ENCODE assay signal across 2 cellular contexts in genomic region chr6:7518853-7519252, GRCh38.
TF ChIP-seq lines count a peak whose summit lies in the region.

No MANE protein-coding gene starts in this region.

TF ChIP-seq in GM23338, 12 proteins besides CTCF, POLR2A, EP300 and RAD21 (continued from another document):
- TF ChIP-seq ETS1 (IDR thresholded peaks at IDR 0.05) (no peak), POLR2AphosphoS5 (IDR thresholded peaks at IDR 0.05; ENCODE audit: low read depth) (no peak), EZH2phosphoT487 (IDR thresholded peaks at IDR 0.05; ENCODE audit: unreplicated experiment) (no peak), ZNF114 (CRISPR knock-in tag; IDR thresholded peaks at IDR 0.05) (no peak), ZNF462 (CRISPR knock-in tag; IDR thresholded peaks at IDR 0.05) (no peak), NANOG (IDR thresholded peaks at IDR 0.05; ENCODE audit: borderline replicate concordance) (no peak), STAT1 (IDR thresholded peaks at IDR 0.05; ENCODE audit: unreplicated experiment) (no peak), JUNB (IDR thresholded peaks at IDR 0.05; ENCODE audit: unreplicated experiment) (no peak)

TF ChIP-seq in WTC11, 78 proteins besides CTCF, POLR2A, EP300 and RAD21 (continued from another document):
- TF ChIP-seq AFF4 (CRISPR knock-in tag; IDR thresholded peaks at IDR 0.05; ENCODE audit: borderline replicate concordance) (no peak), ZBTB43 (CRISPR knock-in tag; IDR thresholded peaks at IDR 0.05) (no peak)
